8 cellular contexts compared by ENCODE assay signal in genomic region chr19:45641274-45642105, GRCh38. TPM values are rescaled to one million over a fixed set of nuclear protein-coding genes. Genes with fewer than 3 reads are reported as not detected.
DNase-seq lines count a peak whose midpoint lies in the region; ATAC-seq and TF ChIP-seq lines count a peak whose summit lies in the region.

No MANE protein-coding gene starts in this region.

- POLR2A ChIA-PET in activated CD4-positive, alpha-beta T cell treated with anti-CD3 and anti-CD28 coated beads, Interleukin-2, amount 10 ng/mL, durations not matched to agents 7 days and 5 days (lab: Charles Lee), result interaction anchor here (0.6 to 1.2 kb wide), 3 partner anchors 27 to 1887 kb away, joined by 3 to 4 read pairs (median 3); partner anchors contain the start of genes OPA3 and SMG9

- peak overlapping the region; percentile 96 for H3K27ac Mint-ChIP-seq in activated CD4-positive, alpha-beta T cell treated with anti-CD3 and anti-CD28 coated beads, Interleukin-2, amount 10 ng/mL, durations not matched to agents 7 days and 5 days

- H3K36me3 Mint-ChIP-seq in activated CD4-positive, alpha-beta T cell treated with anti-CD3 and anti-CD28 coated beads, Interleukin-2, amount 10 ng/mL, durations not matched to agents 7 days and 5 days (ENCODE audit: low read depth), result peaks cover 9% of the 10 kb centered on the region

- ATAC-seq in HG03097 (IDR thresholded peaks at IDR 0.05; ENCODE audit: low FRiP score, unreplicated experiment) (peak; percentile 41), lung (ENCODE audit: insufficient read depth, low FRiP score) (peak; percentile 70)

- H3K27me3 ChIP-seq in lung (ENCODE audit: control insufficient read depth, insufficient read depth), result no peaks in the 10 kb centered on the region

- 1 to 2% methylated on average over 38 to 40 of the region's 40 CpGs for WGBS in lung, 2 donors

- H3K4me1 ChIP-seq in lung (ENCODE audit: control insufficient read depth in 2 of 2, insufficient read depth in 2 of 2, low read length in 2 of 2), result peaks cover 0 to 13% of the 10 kb centered on the region in 2 donors

- H3K4me3 ChIP-seq in lung, result no peak overlapping the region

- H3K9me3 ChIP-seq in lung (ENCODE audit: control insufficient read depth in 2 of 2, insufficient read depth in 1 of 2, low read length in 1 of 2), result no peaks in the 10 kb centered on the region

- peak overlapping the region; percentile 17 to 92 for H3K27ac ChIP-seq in lung (ENCODE audit: low read depth in 1 of 2, low read length in 1 of 2)

- no peaks in the 10 kb centered on the region for H3K36me3 ChIP-seq in lung (ENCODE audit: control insufficient read depth in 2 of 2, insufficient read depth in 2 of 2, low read length in 2 of 2)

- no peak for TF ChIP-seq CTCF in lung (IDR thresholded peaks at IDR 0.05; ENCODE audit: control extremely low read depth, extremely low read depth)

- peak overlapping the region; percentile 80 for H3K4me3 Mint-ChIP-seq in activated CD4-positive, alpha-beta T cell treated with anti-CD3 and anti-CD28 coated beads, Interleukin-2, amount 10 ng/mL, durations not matched to agents 7 days and 5 days

- H3K4me1 Mint-ChIP-seq in activated CD4-positive, alpha-beta T cell treated with anti-CD3 and anti-CD28 coated beads, Interleukin-2, amount 10 ng/mL, durations not matched to agents 7 days and 5 days, result peaks cover 62% of the 10 kb centered on the region

- CTCF ChIA-PET in activated CD4-positive, alpha-beta T cell treated with anti-CD3 and anti-CD28 coated beads, Interleukin-2, amount 10 ng/mL, durations not matched to agents 7 days and 5 days (lab: Charles Lee), result interaction anchor here (0.5 to 3.6 kb wide), 34 partner anchors 10 to 202 kb away, joined by 3 to 38 read pairs (median 8); partner anchors contain the start of genes GIPR, PPM1N, QPCTL and SIX5

- peaks cover 3% of the 10 kb centered on the region for H3K27me3 Mint-ChIP-seq in activated CD4-positive, alpha-beta T cell treated with anti-CD3 and anti-CD28 coated beads, Interleukin-2, amount 10 ng/mL, durations not matched to agents 7 days and 5 days

- H3K9me3 Mint-ChIP-seq in activated CD4-positive, alpha-beta T cell treated with anti-CD3 and anti-CD28 coated beads, Interleukin-2, amount 10 ng/mL, durations not matched to agents 7 days and 5 days, result no peaks in the 10 kb centered on the region

- DNase-seq in NCI-H2107 treated with DMSO at 0.1 percent for 48 hours (lab: John Stamatoyannopoulos, UW; ENCODE audit: unreplicated experiment) (peak; percentile 54), NCI-H2107 (lab: John Stamatoyannopoulos, UW) (no peak), NCI-H460 (ENCODE audit: extremely low read depth, low read depth) (peak; percentile 88), ecto neural progenitor cell (ENCODE audit: low spot score) (peak; percentile 85), lung (ENCODE audit: low spot score) (peak; percentile 93)
- DNase-seq in activated CD4-positive, alpha-beta T cell treated with anti-CD3 and anti-CD28 coated beads, Interleukin-2, amount 10 ng/mL, durations not matched to agents 7 days and 5 days, result peak; percentile 79
- peak; percentile 82 to 86 for DNase-seq in stimulated activated CD8-positive, alpha-beta memory T cell treated with anti-CD3 and anti-CD28 coated beads, Interleukin-15, amount 100 ng/mL, for 48 hours (ENCODE audit: low read depth in 2 of 2)

RNA-seq across cellular contexts. Expression of gene EML2, which starts 2.3 kb away (rescaled TPM):
- total RNA-seq in NCI-H460 (2014; rRNA removed; shearing (Covaris generic)), result 19.1 and 21.4 TPM in 2 replicates
- 69.1 and 88.6 TPM in 2 replicates for polyA plus RNA-seq in NCI-H460 (2014; cell fraction: nucleus; rRNA removed)
- total RNA-seq in activated CD4-positive, alpha-beta T cell treated with anti-CD3 and anti-CD28 coated beads, Interleukin-2, amount 10 ng/mL, durations not matched to agents 7 days and 5 days, result 10 to 100 TPM; 80.7 to 87.3 TPM
- 10 to 100 TPM; 31.9 to 74.5 TPM for total RNA-seq in lung
- 10 to 100 TPM; 32.5 to 47.7 TPM for polyA plus RNA-seq in lung

RNA-seq across cellular contexts. Expression of gene GIPR, which starts 26.5 kb away (rescaled TPM):
- total RNA-seq in NCI-H460 (2014; rRNA removed; shearing (Covaris generic)), result 0.69 and 1.1 TPM in 2 replicates
- 0.67 and 2.7 TPM in 2 replicates for polyA plus RNA-seq in NCI-H460 (2014; cell fraction: nucleus; rRNA removed)
- total RNA-seq in activated CD4-positive, alpha-beta T cell treated with anti-CD3 and anti-CD28 coated beads, Interleukin-2, amount 10 ng/mL, durations not matched to agents 7 days and 5 days, result 1 to 10 TPM; 1.3 to 1.4 TPM
- 10 to 100 TPM in 1 of 2 donors, 1 to 10 TPM in 1; 4.7 to 14.9 TPM for total RNA-seq in lung
- 1 to 10 TPM; 2.2 to 6.4 TPM for polyA plus RNA-seq in lung

RNA-seq across cellular contexts. Expression of gene GPR4, which starts 39.5 kb away (rescaled TPM):
- 0.09 and 0.57 TPM in 2 replicates for total RNA-seq in NCI-H460 (2014; rRNA removed; shearing (Covaris generic))
- polyA plus RNA-seq in NCI-H460 (2014; cell fraction: nucleus; rRNA removed), result 0.04 and 0.16 TPM in 2 replicates
- not detected for total RNA-seq in activated CD4-positive, alpha-beta T cell treated with anti-CD3 and anti-CD28 coated beads, Interleukin-2, amount 10 ng/mL, durations not matched to agents 7 days and 5 days
- total RNA-seq in lung, result 10 to 100 TPM in 1 of 2 donors, 1 to 10 TPM in 1; 1.3 to 11.0 TPM
- 10 to 100 TPM; 12.6 to 12.8 TPM for polyA plus RNA-seq in lung

RNA-seq across cellular contexts. Expression of gene SNRPD2, which starts 50.3 kb away (rescaled TPM):
- 213 and 246 TPM in 2 replicates for total RNA-seq in NCI-H460 (2014; rRNA removed; shearing (Covaris generic))
- 250 and 396 TPM in 2 replicates for polyA plus RNA-seq in NCI-H460 (2014; cell fraction: nucleus; rRNA removed)
- 100 to 1,000 TPM; 485 to 566 TPM for total RNA-seq in activated CD4-positive, alpha-beta T cell treated with anti-CD3 and anti-CD28 coated beads, Interleukin-2, amount 10 ng/mL, durations not matched to agents 7 days and 5 days
- total RNA-seq in lung, result 100 to 1,000 TPM; 151 to 319 TPM
- polyA plus RNA-seq in lung, result 100 to 1,000 TPM; 354 to 410 TPM

RNA-seq across cellular contexts. Expression of gene QPCTL, which starts 51.0 kb away (rescaled TPM):
- total RNA-seq in NCI-H460 (2014; rRNA removed; shearing (Covaris generic)), result 6.3 and 6.6 TPM in 2 replicates
- 12.5 and 37.3 TPM in 2 replicates for polyA plus RNA-seq in NCI-H460 (2014; cell fraction: nucleus; rRNA removed)
- 1 to 10 TPM; 6.1 to 7.3 TPM for total RNA-seq in activated CD4-positive, alpha-beta T cell treated with anti-CD3 and anti-CD28 coated beads, Interleukin-2, amount 10 ng/mL, durations not matched to agents 7 days and 5 days
- 10 to 100 TPM in 1 of 2 donors, 1 to 10 TPM in 1; 6.3 to 12.2 TPM for total RNA-seq in lung
- 10 to 100 TPM in 1 of 2 donors, 1 to 10 TPM in 1; 6.7 to 13.3 TPM for polyA plus RNA-seq in lung
